ENCODE assay signal across 1 cellular context in the genomic region with DNA sequence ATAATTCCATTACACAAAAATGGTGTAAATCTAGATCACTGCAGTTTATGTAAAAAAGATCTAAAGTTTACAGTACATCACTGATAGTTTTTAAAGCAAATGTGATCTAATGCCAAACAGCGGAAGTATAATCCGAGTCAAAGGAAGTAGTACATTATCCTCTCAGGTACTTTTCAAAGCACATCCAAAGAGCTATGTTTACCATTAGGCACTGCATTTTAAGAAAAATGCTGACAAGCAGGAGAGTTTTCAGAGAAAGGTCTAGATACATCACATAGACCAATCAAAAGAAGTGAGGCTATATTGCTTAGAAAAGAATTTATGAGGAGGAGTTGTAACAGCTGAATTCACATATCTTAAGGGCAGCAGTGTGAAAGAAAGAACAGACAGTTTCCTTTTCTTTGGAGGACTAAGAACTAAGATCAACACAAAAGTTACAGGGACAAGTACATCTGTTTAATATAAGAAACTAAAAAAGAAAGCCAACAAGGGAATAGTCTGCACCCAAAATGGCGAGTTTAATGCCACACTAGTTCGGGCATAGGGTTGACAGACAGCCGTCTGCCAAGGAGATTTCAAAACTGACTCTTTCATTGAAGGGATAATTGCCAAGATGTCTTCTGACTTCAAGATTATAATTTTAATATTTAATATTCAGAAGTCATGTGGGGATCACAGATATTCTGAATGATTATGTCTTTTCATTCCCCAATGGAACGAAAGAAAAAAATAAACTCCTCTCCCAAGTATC.
TF ChIP-seq lines count a peak whose summit lies in the region.

No MANE protein-coding gene starts in this region.

TF ChIP-seq in GM23338, 12 proteins besides CTCF, POLR2A, EP300 and RAD21 (continued from another document):
- TF ChIP-seq, protein P1, sequence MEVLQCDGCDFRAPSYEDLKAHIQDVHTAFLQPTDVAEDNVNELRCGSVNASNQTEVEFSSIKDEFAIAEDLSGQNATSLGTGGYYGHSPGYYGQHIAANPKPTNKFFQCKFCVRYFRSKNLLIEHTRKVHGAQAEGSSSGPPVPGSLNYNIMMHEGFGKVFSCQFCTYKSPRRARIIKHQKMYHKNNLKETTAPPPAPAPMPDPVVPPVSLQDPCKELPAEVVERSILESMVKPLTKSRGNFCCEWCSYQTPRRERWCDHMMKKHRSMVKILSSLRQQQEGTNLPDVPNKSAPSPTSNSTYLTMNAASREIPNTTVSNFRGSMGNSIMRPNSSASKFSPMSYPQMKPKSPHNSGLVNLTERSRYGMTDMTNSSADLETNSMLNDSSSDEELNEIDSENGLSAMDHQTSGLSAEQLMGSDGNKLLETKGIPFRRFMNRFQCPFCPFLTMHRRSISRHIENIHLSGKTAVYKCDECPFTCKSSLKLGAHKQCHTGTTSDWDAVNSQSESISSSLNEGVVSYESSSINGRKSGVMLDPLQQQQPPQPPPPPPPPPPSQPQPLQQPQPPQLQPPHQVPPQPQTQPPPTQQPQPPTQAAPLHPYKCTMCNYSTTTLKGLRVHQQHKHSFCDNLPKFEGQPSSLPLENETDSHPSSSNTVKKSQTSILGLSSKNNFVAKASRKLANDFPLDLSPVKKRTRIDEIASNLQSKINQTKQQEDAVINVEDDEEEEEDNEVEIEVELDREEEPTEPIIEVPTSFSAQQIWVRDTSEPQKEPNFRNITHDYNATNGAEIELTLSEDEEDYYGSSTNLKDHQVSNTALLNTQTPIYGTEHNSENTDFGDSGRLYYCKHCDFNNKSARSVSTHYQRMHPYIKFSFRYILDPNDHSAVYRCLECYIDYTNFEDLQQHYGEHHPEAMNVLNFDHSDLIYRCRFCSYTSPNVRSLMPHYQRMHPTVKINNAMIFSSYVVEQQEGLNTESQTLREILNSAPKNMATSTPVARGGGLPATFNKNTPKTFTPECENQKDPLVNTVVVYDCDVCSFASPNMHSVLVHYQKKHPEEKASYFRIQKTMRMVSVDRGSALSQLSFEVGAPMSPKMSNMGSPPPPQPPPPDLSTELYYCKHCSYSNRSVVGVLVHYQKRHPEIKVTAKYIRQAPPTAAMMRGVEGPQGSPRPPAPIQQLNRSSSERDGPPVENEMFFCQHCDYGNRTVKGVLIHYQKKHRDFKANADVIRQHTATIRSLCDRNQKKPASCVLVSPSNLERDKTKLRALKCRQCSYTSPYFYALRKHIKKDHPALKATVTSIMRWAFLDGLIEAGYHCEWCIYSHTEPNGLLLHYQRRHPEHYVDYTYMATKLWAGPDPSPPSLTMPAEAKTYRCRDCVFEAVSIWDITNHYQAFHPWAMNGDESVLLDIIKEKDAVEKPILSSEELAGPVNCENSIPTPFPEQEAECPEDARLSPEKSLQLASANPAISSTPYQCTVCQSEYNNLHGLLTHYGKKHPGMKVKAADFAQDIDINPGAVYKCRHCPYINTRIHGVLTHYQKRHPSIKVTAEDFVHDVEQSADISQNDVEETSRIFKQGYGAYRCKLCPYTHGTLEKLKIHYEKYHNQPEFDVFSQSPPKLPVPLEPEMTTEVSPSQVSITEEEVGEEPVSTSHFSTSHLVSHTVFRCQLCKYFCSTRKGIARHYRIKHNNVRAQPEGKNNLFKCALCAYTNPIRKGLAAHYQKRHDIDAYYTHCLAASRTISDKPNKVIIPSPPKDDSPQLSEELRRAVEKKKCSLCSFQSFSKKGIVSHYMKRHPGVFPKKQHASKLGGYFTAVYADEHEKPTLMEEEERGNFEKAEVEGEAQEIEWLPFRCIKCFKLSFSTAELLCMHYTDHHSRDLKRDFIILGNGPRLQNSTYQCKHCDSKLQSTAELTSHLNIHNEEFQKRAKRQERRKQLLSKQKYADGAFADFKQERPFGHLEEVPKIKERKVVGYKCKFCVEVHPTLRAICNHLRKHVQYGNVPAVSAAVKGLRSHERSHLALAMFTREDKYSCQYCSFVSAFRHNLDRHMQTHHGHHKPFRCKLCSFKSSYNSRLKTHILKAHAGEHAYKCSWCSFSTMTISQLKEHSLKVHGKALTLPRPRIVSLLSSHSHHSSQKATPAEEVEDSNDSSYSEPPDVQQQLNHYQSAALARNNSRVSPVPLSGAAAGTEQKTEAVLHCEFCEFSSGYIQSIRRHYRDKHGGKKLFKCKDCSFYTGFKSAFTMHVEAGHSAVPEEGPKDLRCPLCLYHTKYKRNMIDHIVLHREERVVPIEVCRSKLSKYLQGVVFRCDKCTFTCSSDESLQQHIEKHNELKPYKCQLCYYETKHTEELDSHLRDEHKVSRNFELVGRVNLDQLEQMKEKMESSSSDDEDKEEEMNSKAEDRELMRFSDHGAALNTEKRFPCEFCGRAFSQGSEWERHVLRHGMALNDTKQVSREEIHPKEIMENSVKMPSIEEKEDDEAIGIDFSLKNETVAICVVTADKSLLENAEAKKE (CRISPR knock-in tag; IDR thresholded peaks at IDR 0.05): no peak
